ENCODE assay signal across 13 cellular contexts in genomic region chr12:89821901-89822300, GRCh38.
DNase-seq lines count a peak whose midpoint lies in the region; ATAC-seq and TF ChIP-seq lines count a peak whose summit lies in the region.
"Had no signal": no experiment of that assay in that cellular context is flagged by ENCODE, and none has a peak within 500 bp of the region (broad histone marks: within the 10 kb centered on the region; RNA-seq: fewer than 3 reads in every experiment).

No MANE protein-coding gene starts in this region.

- H4K20me1 ChIP-seq in DND-41 (ENCODE audit: insufficient read depth, low read length) = no peaks in the 10 kb centered on the region

- TF ChIP-seq POLR2A in gastrocnemius medialis (IDR thresholded peaks at IDR 0.05) = no peak

- no peaks in the 10 kb centered on the region for H3K36me3 ChIP-seq in DND-41 (ENCODE audit: insufficient read depth, low read length)
- no peaks in the 10 kb centered on the region for H3K36me3 ChIP-seq in gastrocnemius medialis
- H3K36me3 ChIP-seq: cardiac muscle cell, SJSA1 had no signal

- H3K79me2 ChIP-seq in DND-41 (ENCODE audit: insufficient read depth, low read length) = no peaks in the 10 kb centered on the region

- TF ChIP-seq CTCF in DND-41 (IDR thresholded peaks at IDR 0.05; ENCODE audit: borderline replicate concordance, extremely low read depth, low read length, poor library complexity, severe bottlenecking) (no peak), gastrocnemius medialis (IDR thresholded peaks at IDR 0.05 in 4 of 5, conservative IDR thresholded peaks at IDR 0.05 in 1 of 5) (no peak)

- no peak overlapping the region for H3K4me2 ChIP-seq in DND-41 (ENCODE audit: insufficient read depth, low read length)

- H3K9me3 ChIP-seq in DND-41 (ENCODE audit: insufficient read depth, low read length, severe bottlenecking) = no peaks in the 10 kb centered on the region
- H3K9me3 ChIP-seq in gastrocnemius medialis = no peaks in the 10 kb centered on the region
- H3K9me3 ChIP-seq: SJSA1 had no signal

- H3K27me3 ChIP-seq in DND-41 (ENCODE audit: insufficient read depth, low read length, poor library complexity) (no peaks in the 10 kb centered on the region), gastrocnemius medialis (no peaks in the 10 kb centered on the region)
- H3K27me3 ChIP-seq: SJSA1 had no signal

- intact Hi-C loops in gastrocnemius medialis (cut with DNase I; ENCODE audit: low total_unique reads) = no loop called here

- H3K27ac ChIP-seq in DND-41 (ENCODE audit: low read length) (no peak overlapping the region), gastrocnemius medialis (no peak overlapping the region)
- H3K27ac ChIP-seq: cardiac muscle cell, SJSA1 had no signal

- no peak overlapping the region for H3K9ac ChIP-seq in DND-41 (ENCODE audit: low read depth, low read length)

- no peak for ATAC-seq in DND-41 (ENCODE audit: insufficient read depth, low read depth)
- ATAC-seq in GM19324 (IDR thresholded peaks at IDR 0.05; ENCODE audit: low FRiP score, unreplicated experiment) = peak; percentile 79
- ATAC-seq in HG02623 (IDR thresholded peaks at IDR 0.05; ENCODE audit: unreplicated experiment) = peak; percentile 85
- no peak for ATAC-seq in gastrocnemius medialis

- in situ Hi-C loops in gastrocnemius medialis (cut with MboI; ENCODE audit: low sequenced_read_pairs in 4 of 4) = no loop called here

- DNase-seq in DND-41 (no peak), M059J (ENCODE audit: low read depth) (peak; percentile 10), activated gamma-delta T cell (lab: John Stamatoyannopoulos, UW) (no peak), gastrocnemius medialis (no peak), NCI-H69 (lab: John Stamatoyannopoulos, UW) (no peak), NCI-H510A (lab: John Stamatoyannopoulos, UW) (no peak)
- DNase-seq: activated CD4-positive, CD25-positive, alpha-beta regulatory T cell; DMS53; NCI-H226 had no signal

- H3K4me3 ChIP-seq in DND-41 (ENCODE audit: low read depth in 1 of 2, low read length in 2 of 2) (no peak overlapping the region), gastrocnemius medialis (no peak overlapping the region)
- H3K4me3 ChIP-seq: cardiac muscle cell, SJSA1 had no signal

- H3K4me1 ChIP-seq in DND-41 (ENCODE audit: insufficient read depth, low read length) = no peaks in the 10 kb centered on the region
- no peaks in the 10 kb centered on the region for H3K4me1 ChIP-seq in gastrocnemius medialis

- H2AFZ ChIP-seq in DND-41 (ENCODE audit: low read depth, low read length) = peak overlapping the region; percentile 38; the same call in 1 of the 2 replicates

Comparison
In these comparisons a context has a peak if more than half of its experiments do, and no peak if none do; other contexts are left out.
1. ATAC-seq: peak in GM19324 (single experiment) and HG02623 (single experiment); none in DND-41 (single experiment) and gastrocnemius medialis (0 of 2).